In the genomic region with DNA sequence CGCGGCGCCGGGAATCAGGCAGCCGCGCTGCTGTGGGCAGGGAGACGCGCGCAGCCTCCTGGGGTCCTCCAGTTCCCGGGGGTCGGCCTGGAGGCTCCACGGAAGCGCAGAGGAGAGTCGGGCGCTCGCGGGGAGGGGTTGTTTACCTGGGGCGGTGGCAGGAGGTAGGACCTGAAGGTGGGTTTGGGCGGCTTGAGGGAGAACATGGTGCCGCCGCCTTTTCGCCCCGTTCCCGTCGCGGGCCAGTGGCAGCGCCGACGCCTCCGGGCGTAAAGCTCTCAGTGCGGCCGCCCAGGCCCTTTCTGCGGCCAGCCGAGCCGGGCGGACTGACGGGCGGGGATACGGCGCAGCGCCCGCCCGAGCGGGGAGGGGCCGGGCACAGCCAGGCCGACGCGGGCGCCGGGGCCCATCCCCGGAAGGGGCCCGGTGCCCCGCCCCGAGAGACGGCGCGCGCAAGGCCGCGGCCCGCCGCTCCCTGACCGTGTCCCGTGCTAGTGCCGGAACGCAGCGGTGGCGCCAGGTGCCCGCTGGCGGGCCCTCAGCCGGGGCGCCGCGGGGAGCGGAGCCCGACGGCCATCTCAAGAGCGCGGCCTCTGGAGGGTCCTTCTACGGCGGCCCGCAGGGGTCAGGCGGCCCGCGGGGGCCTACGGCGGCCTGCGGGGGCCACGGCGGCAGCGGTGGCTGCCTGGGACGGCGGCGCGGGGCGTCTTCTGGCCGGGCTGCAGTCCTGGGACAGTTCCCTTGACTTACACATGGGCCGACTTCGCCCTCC, we compare ENCODE assay signal across 1 cellular context.
TF ChIP-seq lines count a peak whose summit lies in the region.

A gene with protein sequence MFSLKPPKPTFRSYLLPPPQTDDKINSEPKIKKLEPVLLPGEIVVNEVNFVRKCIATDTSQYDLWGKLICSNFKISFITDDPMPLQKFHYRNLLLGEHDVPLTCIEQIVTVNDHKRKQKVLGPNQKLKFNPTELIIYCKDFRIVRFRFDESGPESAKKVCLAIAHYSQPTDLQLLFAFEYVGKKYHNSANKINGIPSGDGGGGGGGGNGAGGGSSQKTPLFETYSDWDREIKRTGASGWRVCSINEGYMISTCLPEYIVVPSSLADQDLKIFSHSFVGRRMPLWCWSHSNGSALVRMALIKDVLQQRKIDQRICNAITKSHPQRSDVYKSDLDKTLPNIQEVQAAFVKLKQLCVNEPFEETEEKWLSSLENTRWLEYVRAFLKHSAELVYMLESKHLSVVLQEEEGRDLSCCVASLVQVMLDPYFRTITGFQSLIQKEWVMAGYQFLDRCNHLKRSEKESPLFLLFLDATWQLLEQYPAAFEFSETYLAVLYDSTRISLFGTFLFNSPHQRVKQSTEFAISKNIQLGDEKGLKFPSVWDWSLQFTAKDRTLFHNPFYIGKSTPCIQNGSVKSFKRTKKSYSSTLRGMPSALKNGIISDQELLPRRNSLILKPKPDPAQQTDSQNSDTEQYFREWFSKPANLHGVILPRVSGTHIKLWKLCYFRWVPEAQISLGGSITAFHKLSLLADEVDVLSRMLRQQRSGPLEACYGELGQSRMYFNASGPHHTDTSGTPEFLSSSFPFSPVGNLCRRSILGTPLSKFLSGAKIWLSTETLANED (minus strand): TSS at position 328 of the 772 bp plus-strand sequence. CDS start 122 bp downstream, at position 206.

TF ChIP-seq in HepG2, 621 proteins besides CTCF, POLR2A, EP300 and RAD21 (continued from another document):
- TF ChIP-seq ZNF407 (CRISPR knock-in tag; IDR thresholded peaks at IDR 0.05; ENCODE audit: not compliant biosample characterization): no peak
- TF ChIP-seq ZNF879 (CRISPR knock-in tag; IDR thresholded peaks at IDR 0.05): 0 out of 2 replicates have a peak, but pooled peaks have one; percentile 63
- TF ChIP-seq, protein P1, sequence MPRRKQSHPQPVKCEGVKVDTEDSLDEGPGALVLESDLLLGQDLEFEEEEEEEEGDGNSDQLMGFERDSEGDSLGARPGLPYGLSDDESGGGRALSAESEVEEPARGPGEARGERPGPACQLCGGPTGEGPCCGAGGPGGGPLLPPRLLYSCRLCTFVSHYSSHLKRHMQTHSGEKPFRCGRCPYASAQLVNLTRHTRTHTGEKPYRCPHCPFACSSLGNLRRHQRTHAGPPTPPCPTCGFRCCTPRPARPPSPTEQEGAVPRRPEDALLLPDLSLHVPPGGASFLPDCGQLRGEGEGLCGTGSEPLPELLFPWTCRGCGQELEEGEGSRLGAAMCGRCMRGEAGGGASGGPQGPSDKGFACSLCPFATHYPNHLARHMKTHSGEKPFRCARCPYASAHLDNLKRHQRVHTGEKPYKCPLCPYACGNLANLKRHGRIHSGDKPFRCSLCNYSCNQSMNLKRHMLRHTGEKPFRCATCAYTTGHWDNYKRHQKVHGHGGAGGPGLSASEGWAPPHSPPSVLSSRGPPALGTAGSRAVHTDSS (CRISPR knock-in tag; conservative IDR thresholded peaks at IDR 0.05): no peak
- no peak for TF ChIP-seq GTF2F1 (IDR thresholded peaks at IDR 0.05; ENCODE audit: low read length)
- TF ChIP-seq SRSF1 (optimal IDR thresholded peaks at IDR 0.05; ENCODE audit: low read depth, low read length): peak; percentile 62
- TF ChIP-seq PHF5A (CRISPR knock-in tag; IDR thresholded peaks at IDR 0.05; ENCODE audit: low read depth, unreplicated experiment): no peak
- TF ChIP-seq, protein P2, sequence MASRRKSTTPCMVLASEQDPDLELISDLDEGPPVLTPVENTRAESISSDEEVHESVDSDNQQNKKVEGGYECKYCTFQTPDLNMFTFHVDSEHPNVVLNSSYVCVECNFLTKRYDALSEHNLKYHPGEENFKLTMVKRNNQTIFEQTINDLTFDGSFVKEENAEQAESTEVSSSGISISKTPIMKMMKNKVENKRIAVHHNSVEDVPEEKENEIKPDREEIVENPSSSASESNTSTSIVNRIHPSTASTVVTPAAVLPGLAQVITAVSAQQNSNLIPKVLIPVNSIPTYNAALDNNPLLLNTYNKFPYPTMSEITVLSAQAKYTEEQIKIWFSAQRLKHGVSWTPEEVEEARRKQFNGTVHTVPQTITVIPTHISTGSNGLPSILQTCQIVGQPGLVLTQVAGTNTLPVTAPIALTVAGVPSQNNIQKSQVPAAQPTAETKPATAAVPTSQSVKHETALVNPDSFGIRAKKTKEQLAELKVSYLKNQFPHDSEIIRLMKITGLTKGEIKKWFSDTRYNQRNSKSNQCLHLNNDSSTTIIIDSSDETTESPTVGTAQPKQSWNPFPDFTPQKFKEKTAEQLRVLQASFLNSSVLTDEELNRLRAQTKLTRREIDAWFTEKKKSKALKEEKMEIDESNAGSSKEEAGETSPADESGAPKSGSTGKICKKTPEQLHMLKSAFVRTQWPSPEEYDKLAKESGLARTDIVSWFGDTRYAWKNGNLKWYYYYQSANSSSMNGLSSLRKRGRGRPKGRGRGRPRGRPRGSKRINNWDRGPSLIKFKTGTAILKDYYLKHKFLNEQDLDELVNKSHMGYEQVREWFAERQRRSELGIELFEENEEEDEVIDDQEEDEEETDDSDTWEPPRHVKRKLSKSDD (CRISPR knock-in tag; IDR thresholded peaks at IDR 0.05; ENCODE audit: low read depth): no peak
- TF ChIP-seq ZNF234 (CRISPR knock-in tag; conservative IDR thresholded peaks at IDR 0.05): no peak
- TF ChIP-seq GATA4 (IDR thresholded peaks at IDR 0.05; ENCODE audit: borderline replicate concordance, low read depth): 0 out of 2 replicates have a peak, but pooled peaks have one; percentile 33
- peak; percentile 47; the same call in 1 of the 2 replicates for TF ChIP-seq ZBTB3 (CRISPR knock-in tag; IDR thresholded peaks at IDR 0.05; ENCODE audit: borderline replicate concordance, low read depth)
- TF ChIP-seq ZNF768 (CRISPR knock-in tag; IDR thresholded peaks at IDR 0.05): 0 out of 2 replicates have a peak, but pooled peaks have one; percentile 20
- no peak; the same call in 1 of the 2 replicates for TF ChIP-seq KLF6 (CRISPR knock-in tag; IDR thresholded peaks at IDR 0.05)
- TF ChIP-seq, protein P3, sequence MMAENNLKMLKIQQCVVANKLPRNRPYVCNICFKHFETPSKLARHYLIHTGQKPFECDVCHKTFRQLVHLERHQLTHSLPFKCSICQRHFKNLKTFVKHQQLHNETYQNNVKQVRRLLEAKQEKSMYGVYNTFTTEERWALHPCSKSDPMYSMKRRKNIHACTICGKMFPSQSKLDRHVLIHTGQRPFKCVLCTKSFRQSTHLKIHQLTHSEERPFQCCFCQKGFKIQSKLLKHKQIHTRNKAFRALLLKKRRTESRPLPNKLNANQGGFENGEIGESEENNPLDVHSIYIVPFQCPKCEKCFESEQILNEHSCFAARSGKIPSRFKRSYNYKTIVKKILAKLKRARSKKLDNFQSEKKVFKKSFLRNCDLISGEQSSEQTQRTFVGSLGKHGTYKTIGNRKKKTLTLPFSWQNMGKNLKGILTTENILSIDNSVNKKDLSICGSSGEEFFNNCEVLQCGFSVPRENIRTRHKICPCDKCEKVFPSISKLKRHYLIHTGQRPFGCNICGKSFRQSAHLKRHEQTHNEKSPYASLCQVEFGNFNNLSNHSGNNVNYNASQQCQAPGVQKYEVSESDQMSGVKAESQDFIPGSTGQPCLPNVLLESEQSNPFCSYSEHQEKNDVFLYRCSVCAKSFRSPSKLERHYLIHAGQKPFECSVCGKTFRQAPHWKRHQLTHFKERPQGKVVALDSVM (CRISPR knock-in tag; IDR thresholded peaks at IDR 0.05): peak; percentile 47; the same call in 1 of the 2 replicates
- TF ChIP-seq MYC (CRISPR knock-in tag; IDR thresholded peaks at IDR 0.05; ENCODE audit: borderline replicate concordance): peak; percentile 40; the same call in 1 of the 2 replicates
- 0 out of 2 replicates have a peak, but pooled peaks have one; percentile 40 for TF ChIP-seq ZFP37 (CRISPR knock-in tag; IDR thresholded peaks at IDR 0.05; ENCODE audit: borderline replicate concordance)
- TF ChIP-seq, protein P4, sequence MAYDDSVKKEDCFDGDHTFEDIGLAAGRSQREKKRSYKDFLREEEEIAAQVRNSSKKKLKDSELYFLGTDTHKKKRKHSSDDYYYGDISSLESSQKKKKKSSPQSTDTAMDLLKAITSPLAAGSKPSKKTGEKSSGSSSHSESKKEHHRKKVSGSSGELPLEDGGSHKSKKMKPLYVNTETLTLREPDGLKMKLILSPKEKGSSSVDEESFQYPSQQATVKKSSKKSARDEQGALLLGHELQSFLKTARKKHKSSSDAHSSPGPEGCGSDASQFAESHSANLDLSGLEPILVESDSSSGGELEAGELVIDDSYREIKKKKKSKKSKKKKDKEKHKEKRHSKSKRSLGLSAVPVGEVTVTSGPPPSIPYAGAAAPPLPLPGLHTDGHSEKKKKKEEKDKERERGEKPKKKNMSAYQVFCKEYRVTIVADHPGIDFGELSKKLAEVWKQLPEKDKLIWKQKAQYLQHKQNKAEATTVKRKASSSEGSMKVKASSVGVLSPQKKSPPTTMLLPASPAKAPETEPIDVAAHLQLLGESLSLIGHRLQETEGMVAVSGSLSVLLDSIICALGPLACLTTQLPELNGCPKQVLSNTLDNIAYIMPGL (CRISPR knock-in tag; IDR thresholded peaks at IDR 0.05; ENCODE audit: borderline replicate concordance in 1 of 2, low read depth in 1 of 2): peak in 1 of 2 experiments; percentile 79; a peak in 3 of 4 replicates
- TF ChIP-seq AKAP8 (CRISPR knock-in tag; IDR thresholded peaks at IDR 0.05): no peak
- TF ChIP-seq ZNF777 (CRISPR knock-in tag; IDR thresholded peaks at IDR 0.05): peak; percentile 88
- TF ChIP-seq TCF7L2 (IDR thresholded peaks at IDR 0.05; ENCODE audit: low read depth, low read length): no peak
- no peak for TF ChIP-seq ZNF704 (CRISPR knock-in tag; IDR thresholded peaks at IDR 0.05; ENCODE audit: borderline replicate concordance)
- TF ChIP-seq STAG1 (CRISPR knock-in tag; IDR thresholded peaks at IDR 0.05): no peak
- no peak for TF ChIP-seq KLF9 (CRISPR knock-in tag; IDR thresholded peaks at IDR 0.05; ENCODE audit: low read depth)
- TF ChIP-seq, protein P5, sequence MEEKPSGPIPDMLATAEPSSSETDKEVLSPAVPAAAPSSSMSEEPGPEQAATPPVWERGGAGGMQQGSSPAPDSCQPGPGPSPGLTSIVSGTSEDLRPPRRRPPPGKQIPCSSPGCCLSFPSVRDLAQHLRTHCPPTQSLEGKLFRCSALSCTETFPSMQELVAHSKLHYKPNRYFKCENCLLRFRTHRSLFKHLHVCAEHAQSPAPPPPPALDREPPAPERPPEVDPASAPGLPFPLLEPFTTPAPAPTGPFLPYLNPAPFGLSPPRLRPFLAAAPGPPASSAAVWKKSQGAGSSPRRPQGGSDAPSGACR (CRISPR knock-in tag; IDR thresholded peaks at IDR 0.05): 0 out of 2 replicates have a peak, but pooled peaks have one; percentile 16
